ENCODE assay signal across 1 cellular context in genomic region chrX:140724337-140725105, GRCh38.
TF ChIP-seq lines count a peak whose summit lies in the region.

No MANE protein-coding gene starts in this region.

TF ChIP-seq in HepG2, 621 proteins besides CTCF, POLR2A, EP300 and RAD21 (continued from another document):
- TF ChIP-seq GABPA (IDR thresholded peaks at IDR 0.05; ENCODE audit: low read depth, low read length) (no peak), GABPA (CRISPR knock-in tag; IDR thresholded peaks at IDR 0.05; ENCODE audit: low read depth) (no peak), CEBPZ (IDR thresholded peaks at IDR 0.05; ENCODE audit: low read length) (no peak), ZNF83 (CRISPR knock-in tag; IDR thresholded peaks at IDR 0.05; ENCODE audit: borderline replicate concordance) (no peak)
